ENCODE assay signal across 14 cellular contexts in the genomic region with DNA sequence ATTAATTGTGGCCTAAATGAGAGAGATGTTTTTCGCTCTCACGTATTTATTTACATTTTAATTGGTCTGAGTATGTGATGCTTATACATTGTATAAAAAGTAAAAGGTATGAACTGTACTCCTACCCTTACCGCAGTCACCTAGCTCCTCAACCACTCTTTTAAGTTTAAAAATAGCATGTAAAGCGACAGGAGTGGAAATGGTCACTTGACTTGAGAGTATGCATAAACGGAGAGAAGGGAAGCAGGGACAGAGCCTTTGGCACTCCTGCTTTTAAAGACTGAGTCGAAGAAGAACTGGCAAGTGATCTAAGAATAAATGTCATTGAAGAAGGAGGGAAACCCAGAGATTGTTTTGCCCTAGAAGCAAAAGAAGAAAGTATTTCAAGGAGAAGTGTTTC. TPM values are rescaled to one million over a fixed set of nuclear protein-coding genes. Genes with fewer than 3 reads are reported as not detected.
DNase-seq lines count a peak whose midpoint lies in the region; ATAC-seq, FAIRE-seq and TF ChIP-seq lines count a peak whose summit lies in the region.
"Had no signal": no experiment of that assay in that cellular context is flagged by ENCODE, and none has a peak within 500 bp of the region (broad histone marks: within the 10 kb centered on the region; RNA-seq: fewer than 3 reads in every experiment).

No MANE protein-coding gene starts in this region.

- no peaks in the 10 kb centered on the region for H3K9me2 ChIP-seq in GM23338 (ENCODE audit: insufficient read depth)

- H3K9me3 Mint-ChIP-seq in GM23338, result no peaks in the 10 kb centered on the region
- H3K9me3 Mint-ChIP-seq: CD8-positive, alpha-beta T cell had no signal

- peak overlapping the region; percentile 89 for H3K27ac ChIP-seq in cardiac muscle cell
- H3K27ac ChIP-seq in GM23338 (ENCODE audit: low read depth), result no peak overlapping the region; the same call in 1 of the 2 replicates
- H3K27ac ChIP-seq in left lung, result no peak overlapping the region
- H3K27ac ChIP-seq: BLaER1 treated with 17β-estradiol and CSF1 and Interleukin-3, amounts not matched to agents 10 nM and 100 nM had no signal

- H4K20me1 ChIP-seq in GM23338 (replicated peaks; ENCODE audit: insufficient read depth), result no peaks in the 10 kb centered on the region
- H4K20me1 ChIP-seq: BLaER1 treated with 17β-estradiol and CSF1 and Interleukin-3, amounts not matched to agents 10 nM and 100 nM had no signal

- H3K4me3 Mint-ChIP-seq in GM23338, result no peak overlapping the region
- H3K4me3 Mint-ChIP-seq: B cell; CD8-positive, alpha-beta T cell had no signal

- FAIRE-seq in H54 (lab: Jason Lieb, UNC) (no peak), HTR-8/SVneo (lab: Jason Lieb, UNC) (no peak)
- FAIRE-seq: H1 had no signal

- no peaks in the 10 kb centered on the region for H3K36me3 ChIP-seq in cardiac muscle cell
- H3K36me3 ChIP-seq in GM23338 (ENCODE audit: insufficient read depth), result no peaks in the 10 kb centered on the region
- no peaks in the 10 kb centered on the region for H3K36me3 ChIP-seq in left lung
- H3K36me3 ChIP-seq: BLaER1 treated with 17β-estradiol and CSF1 and Interleukin-3, amounts not matched to agents 10 nM and 100 nM; HAP-1 had no signal

- H3F3A ChIP-seq in GM23338 (replicated peaks; ENCODE audit: low read depth), result no peaks in the 10 kb centered on the region

- TF ChIP-seq POLR2A in GM18505 (IDR thresholded peaks at IDR 0.05; ENCODE audit: borderline replicate concordance, extremely low read depth, insufficient read depth, insufficient read length) (no peak), H54 (IDR thresholded peaks at IDR 0.05; ENCODE audit: low read depth, low read length) (no peak)

- peak overlapping the region; percentile 82 for H2AFZ ChIP-seq in GM23338

- H3K4me2 ChIP-seq in GM23338, result no peak overlapping the region; the same call in 1 of the 2 replicates
- H3K4me2 ChIP-seq: BLaER1 treated with 17β-estradiol and CSF1 and Interleukin-3, amounts not matched to agents 10 nM and 100 nM had no signal

- peak in 1 of 2 donors; percentile 65 for DNase-seq in cardiac muscle cell (ENCODE audit: low read depth in 1 of 2, low spot score in 1 of 2)
- DNase-seq in cardiac septum (ENCODE audit: low spot score), result no peak
- no peak for DNase-seq in GM23338 (ENCODE audit: low spot score)
- no peak for DNase-seq in left lung
- no peak for DNase-seq in H54 (ENCODE audit: insufficient read length, low spot score)
- DNase-seq in HTR-8/SVneo (ENCODE audit: insufficient read length, low spot score), result no peak
- DNase-seq: Calu3; CD8-positive, alpha-beta T cell; GF-D8 had no signal

- intact Hi-C loops in cardiac septum (cut with DNase I) (no loop called here), left lung (cut with DNase I) (no loop called here)

- H3K79me2 ChIP-seq in GM23338 (replicated peaks; ENCODE audit: insufficient read depth), result no peaks in the 10 kb centered on the region

- H3K4me1 ChIP-seq in cardiac muscle cell (ENCODE audit: low read depth), result peaks cover 16% of the 10 kb centered on the region
- peaks cover 8% of the 10 kb centered on the region; the same call in 1 of the 2 replicates for H3K4me1 ChIP-seq in GM23338 (ENCODE audit: insufficient read depth)
- no peaks in the 10 kb centered on the region for H3K4me1 ChIP-seq in left lung
- H3K4me1 ChIP-seq: BLaER1 treated with 17β-estradiol and CSF1 and Interleukin-3, amounts not matched to agents 10 nM and 100 nM; HAP-1 had no signal

- ATAC-seq in GM23338 (no peak), left lung (peak; percentile 89), GM18505 (IDR thresholded peaks at IDR 0.05; ENCODE audit: unreplicated experiment) (no peak)
- ATAC-seq: CD8-positive, alpha-beta T cell had no signal

- H3K27me3 ChIP-seq in cardiac muscle cell (no peaks in the 10 kb centered on the region), GM23338 (ENCODE audit: insufficient read depth) (no peaks in the 10 kb centered on the region), left lung (no peaks in the 10 kb centered on the region)
- H3K27me3 ChIP-seq: BLaER1 treated with 17β-estradiol and CSF1 and Interleukin-3, amounts not matched to agents 10 nM and 100 nM had no signal

- H3K9me3 ChIP-seq in cardiac muscle cell (ENCODE audit: low read depth) (no peaks in the 10 kb centered on the region), left lung (no peaks in the 10 kb centered on the region)
- H3K9me3 ChIP-seq: BLaER1 treated with 17β-estradiol and CSF1 and Interleukin-3, amounts not matched to agents 10 nM and 100 nM; HAP-1 had no signal

- H3K27me3 Mint-ChIP-seq in GM23338 (ENCODE audit: insufficient read depth, low read depth, poor library complexity), result no peaks in the 10 kb centered on the region
- H3K27me3 Mint-ChIP-seq: B cell had no signal

- no peak for TF ChIP-seq CTCF in cardiac muscle cell (IDR thresholded peaks at IDR 0.05; ENCODE audit: low read depth, low read length)
- no peak for TF ChIP-seq CTCF in GM23338 (conservative IDR thresholded peaks at IDR 0.05; ENCODE audit: low read depth in 2 of 2)
- no peak for TF ChIP-seq CTCF in left lung (IDR thresholded peaks at IDR 0.05)

- H3K4me3 ChIP-seq in cardiac muscle cell, result no peak overlapping the region
- no peak overlapping the region for H3K4me3 ChIP-seq in GM23338
- H3K4me3 ChIP-seq in left lung, result no peak overlapping the region
- H3K4me3 ChIP-seq: BLaER1 treated with 17β-estradiol and CSF1 and Interleukin-3, amounts not matched to agents 10 nM and 100 nM; HAP-1 had no signal

- no peak overlapping the region for H3K27ac Mint-ChIP-seq in GM23338
- H3K27ac Mint-ChIP-seq: B cell; CD8-positive, alpha-beta T cell had no signal

- H3K4me1 Mint-ChIP-seq in GM23338, result no peaks in the 10 kb centered on the region
- H3K4me1 Mint-ChIP-seq: B cell had no signal

- no peaks in the 10 kb centered on the region for H3K36me3 Mint-ChIP-seq in GM23338 (ENCODE audit: low read depth)
- H3K36me3 Mint-ChIP-seq: CD8-positive, alpha-beta T cell had no signal

TF ChIP-seq in GM23338, 12 proteins besides CTCF, POLR2A, EP300 and RAD21 (continues in another document):
- TF ChIP-seq JUNB (IDR thresholded peaks at IDR 0.05; ENCODE audit: unreplicated experiment) (no peak), EZH2 (IDR thresholded peaks at IDR 0.05; ENCODE audit: low read depth, unreplicated experiment) (no peak)

RNA-seq across cellular contexts. Expression of a gene that starts 11.5 kb away (rescaled TPM):
- total RNA-seq in cardiac muscle cell, result 11.7 and 13.3 TPM in 2 replicates
- polyA plus RNA-seq in cardiac muscle cell, result 9.6 and 11.1 TPM in 2 replicates
- 17.3 TPM for total RNA-seq in cardiac septum
- total RNA-seq in GM23338 (2014; rRNA removed; shearing (Covaris generic)), result 15.3 and 15.7 TPM in 2 replicates
- 12.9 and 14.7 TPM in 2 replicates for polyA plus RNA-seq in GM23338 (2016; fragmentation: Nextera tagmentation; extraction: Ambion mirVana)
- 10 to 100 TPM; 15.4 to 24.1 TPM for total RNA-seq in left lung

RNA-seq across cellular contexts. Expression of a gene that starts 57.5 kb away (rescaled TPM):
- total RNA-seq in cardiac muscle cell (16.7 and 22.8 TPM in 2 replicates), cardiac septum (37.9 TPM), left lung (10 to 100 TPM; 32.2 TPM)
- polyA plus RNA-seq in cardiac muscle cell (12.6 and 13.6 TPM in 2 replicates), GM23338 (2016; fragmentation: Nextera tagmentation; extraction: Ambion mirVana) (8.2 and 9.1 TPM in 2 replicates)
- 21.3 and 39.1 TPM in 2 replicates for total RNA-seq in GM23338 (2014; rRNA removed; shearing (Covaris generic))
